ENCODE assay signal across 1 cellular context in the genomic region with DNA sequence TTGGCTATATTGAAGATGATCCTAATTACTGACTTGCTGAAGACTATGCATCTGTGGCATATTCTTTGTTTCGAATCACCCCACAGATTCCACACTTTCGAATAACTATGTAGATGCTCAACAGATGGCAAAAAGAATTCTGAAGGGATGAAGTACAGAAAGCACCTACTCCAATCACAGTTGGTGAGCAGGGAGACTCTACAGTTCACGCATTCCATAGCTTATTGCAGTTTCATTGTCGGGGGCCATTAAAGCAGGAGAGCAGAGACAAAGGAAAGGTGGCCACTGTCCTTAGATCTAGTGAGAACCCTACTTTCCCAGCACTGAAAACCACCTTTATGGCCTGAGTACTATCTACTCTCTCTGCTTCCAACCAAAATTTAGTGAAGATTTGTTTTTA.
TF ChIP-seq lines count a peak whose summit lies in the region.

No MANE protein-coding gene starts in this region.

TF ChIP-seq in H1, 55 proteins besides CTCF, POLR2A, EP300 and RAD21 (continued from another document):
- peak; percentile 51 for TF ChIP-seq NANOG (IDR thresholded peaks at IDR 0.05; ENCODE audit: insufficient read depth, low read depth, low read length, poor library complexity, severe bottlenecking)
